In genomic region chr5:145711417-145711816, GRCh38 we compare ENCODE assay signal across 8 cellular contexts.
"Had no signal": no experiment of that assay in that cellular context is flagged by ENCODE, and none has a peak within 500 bp of the region (broad histone marks: within the 10 kb centered on the region; RNA-seq: fewer than 3 reads in every experiment).

No MANE protein-coding gene starts in this region.

- DNase-seq: H9, HCEC 1CT, IMR-90 had no signal

- H3K4me1 Mint-ChIP-seq: GM23338, H9 had no signal

- FAIRE-seq: H1, H54, HTR-8/SVneo, K562 had no signal

- H3K4me3 Mint-ChIP-seq: GM23338, H9 had no signal

- H3K9me3 Mint-ChIP-seq: GM23338, H9 had no signal

- ATAC-seq: GM23338, K562 had no signal

- H3K27ac Mint-ChIP-seq: GM23338, H9 had no signal

- H3K4me3 ChIP-seq: GM23338, K562 had no signal
